In the genomic region with DNA sequence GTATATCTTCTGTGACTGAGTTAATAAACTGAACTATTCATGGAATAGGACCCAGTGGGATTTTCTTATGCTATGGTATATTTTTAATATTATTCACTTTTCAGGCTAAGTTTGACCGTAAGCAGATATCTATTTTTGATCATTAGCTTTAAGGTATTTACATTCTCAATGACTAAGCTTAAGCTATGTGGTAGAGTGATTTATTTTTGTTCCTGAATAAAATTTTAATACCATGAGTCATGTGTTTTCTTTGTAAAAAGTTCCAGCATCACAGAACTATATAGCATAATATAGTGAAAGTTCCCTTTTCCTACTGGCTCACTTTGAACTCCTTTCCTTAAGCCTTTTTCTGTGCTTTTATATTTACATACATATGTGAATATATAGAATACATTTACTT, we compare ENCODE assay signal across 16 cellular contexts.
DNase-seq lines count a peak whose midpoint lies in the region; ATAC-seq and TF ChIP-seq lines count a peak whose summit lies in the region.
"Had no signal": no experiment of that assay in that cellular context is flagged by ENCODE, and none has a peak within 500 bp of the region (broad histone marks: within the 10 kb centered on the region; RNA-seq: fewer than 3 reads in every experiment).

No MANE protein-coding gene starts in this region.

- BruUV-seq in MCF 10A (replicated peaks; lab: Mats Ljungman, UMichigan) = no TSS peak

- POLR2A ChIA-PET in MCF 10A (lab: Yijun Ruan, JAX) = interaction anchor here (0.6 to 1.9 kb wide), 6 partner anchors 11 to 1569 kb away, joined by 3 to 5 read pairs (median 4); no protein-coding TSS in a partner anchor

- no peak for TF ChIP-seq POLR2A in breast epithelium (IDR thresholded peaks at IDR 0.05)

- DNase-seq in MCF 10A (ENCODE audit: unreplicated experiment) (peak; percentile 47), breast epithelium (ENCODE audit: low spot score in 2 of 2) (no peak), fibroblast of the aortic adventitia (ENCODE audit: low read depth) (peak; percentile 49), GM19240 (ENCODE audit: insufficient read length, low spot score) (no peak), posterior vena cava (ENCODE audit: low spot score) (no peak)
- DNase-seq: activated CD8-positive, alpha-beta T cell treated with anti-CD3 and anti-CD28 coated beads, Interleukin-2, amount 10 ng/mL, durations not matched to agents 7 days and 5 days; activated effector memory CD4-positive, alpha-beta T cell treated with Interleukin-2 at 50 U/mL for 16 hours; KBM-7; mesendoderm; NCI-H187 treated with DMSO at 0.1 percent for 48 hours; NCI-H69; stimulated activated CD4-positive, alpha-beta T cell treated with anti-CD3 and anti-CD28 coated beads, Interleukin-12 subunit alpha, Interleukin-12 subunit beta, amount 100 ng/mL, for 4 hours had no signal

- H3K9me3 ChIP-seq in breast epithelium = peaks cover 0 to 4% of the 10 kb centered on the region in 2 donors

- peak overlapping the region; percentile 51 for H3K27ac Mint-ChIP-seq in MCF 10A (ENCODE audit: low read depth, unreplicated experiment)
- H3K27ac Mint-ChIP-seq: activated CD8-positive, alpha-beta T cell treated with anti-CD3 and anti-CD28 coated beads, Interleukin-2, amount 10 ng/mL, durations not matched to agents 7 days and 5 days; brain had no signal

- H3K4me3 ChIP-seq in breast epithelium (no peak overlapping the region), fibroblast of the aortic adventitia (ENCODE audit: low read depth, low read length) (no peak overlapping the region)

- H3K27me3 ChIP-seq in breast epithelium = no peaks in the 10 kb centered on the region

- no peaks in the 10 kb centered on the region for H3K36me3 ChIP-seq in breast epithelium

- TF ChIP-seq CTCF in MCF 10A (IDR thresholded peaks at IDR 0.05; ENCODE audit: unreplicated experiment) = no peak
- no peak for TF ChIP-seq CTCF in breast epithelium (IDR thresholded peaks at IDR 0.05)
- no peak for TF ChIP-seq CTCF in fibroblast of the aortic adventitia (IDR thresholded peaks at IDR 0.05; ENCODE audit: insufficient read depth, low read length)

- H3K4me1 ChIP-seq in breast epithelium = no peaks in the 10 kb centered on the region

- H3K9me3 Mint-ChIP-seq in MCF 10A (ENCODE audit: unreplicated experiment) = no peaks in the 10 kb centered on the region

- H3K27me3 Mint-ChIP-seq in MCF 10A (ENCODE audit: insufficient read depth, unreplicated experiment) = no peaks in the 10 kb centered on the region
- H3K27me3 Mint-ChIP-seq: brain had no signal

- intact Hi-C loops in MCF 10A (cut with micrococcal nuclease) (no loop called here), breast epithelium (cut with DNase I; ENCODE audit: low total_unique reads) (loop anchor here (10.0 kb wide), 1 partner anchor 1463 kb away; no protein-coding TSS in a partner anchor), posterior vena cava (cut with DNase I) (no loop called here)

- no peak overlapping the region for H3K4me3 Mint-ChIP-seq in MCF 10A (ENCODE audit: unreplicated experiment)
- H3K4me3 Mint-ChIP-seq: activated CD8-positive, alpha-beta T cell treated with anti-CD3 and anti-CD28 coated beads, Interleukin-2, amount 10 ng/mL, durations not matched to agents 7 days and 5 days; brain had no signal

- no peak overlapping the region for H3K27ac ChIP-seq in breast epithelium

- peaks cover 7% of the 10 kb centered on the region for H3K4me1 Mint-ChIP-seq in MCF 10A (ENCODE audit: insufficient read depth, unreplicated experiment)
- H3K4me1 Mint-ChIP-seq: brain had no signal

- no peaks in the 10 kb centered on the region for H3K36me3 Mint-ChIP-seq in MCF 10A (ENCODE audit: insufficient read depth, unreplicated experiment)

- CTCF ChIA-PET in MCF 10A (lab: Yijun Ruan, JAX) = no interaction called here

- ATAC-seq in SK-N-SH treated with all-trans-retinoic acid at 6 μM for 48 hours = peak; percentile 90
- ATAC-seq in GM18517 (IDR thresholded peaks at IDR 0.05; ENCODE audit: unreplicated experiment) = no peak
- ATAC-seq in GM21515 (IDR thresholded peaks at IDR 0.05; ENCODE audit: unreplicated experiment) = no peak
- ATAC-seq: activated CD8-positive, alpha-beta T cell treated with anti-CD3 and anti-CD28 coated beads, Interleukin-2, amount 10 ng/mL, durations not matched to agents 7 days and 5 days had no signal

TF ChIP-seq in SK-N-SH treated with all-trans-retinoic acid at 6 μM for 48 hours, 23 proteins besides CTCF, POLR2A, EP300 and RAD21:
- peak; percentile 43 for TF ChIP-seq ISL1 (CRISPR knock-in tag; IDR thresholded peaks at IDR 0.05)
- no peak for TF ChIP-seq ZC3H10 (CRISPR knock-in tag; IDR thresholded peaks at IDR 0.05)
- TF ChIP-seq, protein P1, sequence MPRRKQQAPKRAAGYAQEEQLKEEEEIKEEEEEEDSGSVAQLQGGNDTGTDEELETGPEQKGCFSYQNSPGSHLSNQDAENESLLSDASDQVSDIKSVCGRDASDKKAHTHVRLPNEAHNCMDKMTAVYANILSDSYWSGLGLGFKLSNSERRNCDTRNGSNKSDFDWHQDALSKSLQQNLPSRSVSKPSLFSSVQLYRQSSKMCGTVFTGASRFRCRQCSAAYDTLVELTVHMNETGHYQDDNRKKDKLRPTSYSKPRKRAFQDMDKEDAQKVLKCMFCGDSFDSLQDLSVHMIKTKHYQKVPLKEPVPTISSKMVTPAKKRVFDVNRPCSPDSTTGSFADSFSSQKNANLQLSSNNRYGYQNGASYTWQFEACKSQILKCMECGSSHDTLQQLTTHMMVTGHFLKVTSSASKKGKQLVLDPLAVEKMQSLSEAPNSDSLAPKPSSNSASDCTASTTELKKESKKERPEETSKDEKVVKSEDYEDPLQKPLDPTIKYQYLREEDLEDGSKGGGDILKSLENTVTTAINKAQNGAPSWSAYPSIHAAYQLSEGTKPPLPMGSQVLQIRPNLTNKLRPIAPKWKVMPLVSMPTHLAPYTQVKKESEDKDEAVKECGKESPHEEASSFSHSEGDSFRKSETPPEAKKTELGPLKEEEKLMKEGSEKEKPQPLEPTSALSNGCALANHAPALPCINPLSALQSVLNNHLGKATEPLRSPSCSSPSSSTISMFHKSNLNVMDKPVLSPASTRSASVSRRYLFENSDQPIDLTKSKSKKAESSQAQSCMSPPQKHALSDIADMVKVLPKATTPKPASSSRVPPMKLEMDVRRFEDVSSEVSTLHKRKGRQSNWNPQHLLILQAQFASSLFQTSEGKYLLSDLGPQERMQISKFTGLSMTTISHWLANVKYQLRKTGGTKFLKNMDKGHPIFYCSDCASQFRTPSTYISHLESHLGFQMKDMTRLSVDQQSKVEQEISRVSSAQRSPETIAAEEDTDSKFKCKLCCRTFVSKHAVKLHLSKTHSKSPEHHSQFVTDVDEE (CRISPR knock-in tag; IDR thresholded peaks at IDR 0.05) = no peak

Comparison
In these comparisons a context has a peak if more than half of its experiments do, and no peak if none do; other contexts are left out.
1. DNase-seq: peak in MCF 10A (single experiment) and fibroblast of the aortic adventitia (single experiment); none in breast epithelium (0 of 2), GM19240 (single experiment) and posterior vena cava (single experiment).